ENCODE assay signal across 18 cellular contexts in genomic region chr9:136825295-136826187, GRCh38.
"Had no signal": no experiment of that assay in that cellular context is flagged by ENCODE, and none has a peak within 500 bp of the region (broad histone marks: within the 10 kb centered on the region; RNA-seq: fewer than 3 reads in every experiment).

No MANE protein-coding gene starts in this region.

- H3K9me3 Mint-ChIP-seq: activated CD4-positive, alpha-beta T cell treated with anti-CD3 and anti-CD28 coated beads, Interleukin-2, amount 10 ng/mL, durations not matched to agents 24 days and 14 days; activated CD8-positive, alpha-beta T cell treated with anti-CD3 and anti-CD28 coated beads for 36 hours; activated naive CD4-positive, alpha-beta T cell treated with anti-CD3 and anti-CD28 coated beads for 36 hours; central memory CD8-positive, alpha-beta T cell; neural progenitor cell; T-cell had no signal

- H3K27ac Mint-ChIP-seq: activated CD4-positive, alpha-beta T cell treated with anti-CD3 and anti-CD28 coated beads, Interleukin-2, amount 10 ng/mL, durations not matched to agents 24 days and 14 days; activated CD8-positive, alpha-beta T cell treated with anti-CD3 and anti-CD28 coated beads for 36 hours; activated naive CD4-positive, alpha-beta T cell treated with anti-CD3 and anti-CD28 coated beads for 36 hours; neural progenitor cell; T-cell had no signal

- H3K27ac ChIP-seq: brain microvascular endothelial cell, coronary artery, left lung, neural progenitor cell had no signal

- H3K36me3 Mint-ChIP-seq: T-cell had no signal

- H3K9me3 ChIP-seq: left lung had no signal

- ATAC-seq: activated CD8-positive, alpha-beta T cell treated with anti-CD3 and anti-CD28 coated beads for 36 hours; left lung; sciatic nerve; SK-N-SH treated with all-trans-retinoic acid at 6 μM for 48 hours; T-cell had no signal

- H3K9ac ChIP-seq: neural progenitor cell had no signal

- H3K36me3 ChIP-seq: neural progenitor cell had no signal

- H3K27me3 Mint-ChIP-seq: activated CD4-positive, alpha-beta T cell treated with anti-CD3 and anti-CD28 coated beads, Interleukin-2, amount 10 ng/mL, durations not matched to agents 24 days and 14 days; activated CD8-positive, alpha-beta T cell treated with anti-CD3 and anti-CD28 coated beads for 36 hours; central memory CD8-positive, alpha-beta T cell; T-cell had no signal

- H3K27me3 ChIP-seq: brain microvascular endothelial cell had no signal

- H3K4me3 Mint-ChIP-seq: activated CD4-positive, alpha-beta T cell treated with anti-CD3 and anti-CD28 coated beads, Interleukin-2, amount 10 ng/mL, durations not matched to agents 24 days and 14 days; activated CD8-positive, alpha-beta T cell treated with anti-CD3 and anti-CD28 coated beads for 36 hours; activated naive CD4-positive, alpha-beta T cell treated with anti-CD3 and anti-CD28 coated beads for 36 hours; central memory CD8-positive, alpha-beta T cell; neural progenitor cell; T-cell had no signal

- DNase-seq: activated CD4-positive, alpha-beta T cell treated with anti-CD3 and anti-CD28 coated beads, Interleukin-2, amount 10 ng/mL, durations not matched to agents 24 days and 14 days; activated CD8-positive, alpha-beta T cell treated with anti-CD3 and anti-CD28 coated beads for 36 hours; activated naive CD4-positive, alpha-beta T cell treated with anti-CD3 and anti-CD28 coated beads for 36 hours; activated T-cell treated with anti-CD3 and anti-CD28 coated beads, Interleukin-2, amount 50 U/mL, for 1 hour; brain microvascular endothelial cell; erythroblast; foreskin melanocyte; hypothalamus; stimulated activated CD4-positive, alpha-beta T cell treated with anti-CD3 and anti-CD28 coated beads, Interleukin-4, amount 100 ng/mL, for 1 hour; T-cell; T-helper 9 cell had no signal

- H3K4me3 ChIP-seq: coronary artery, left lung, neural progenitor cell, smooth muscle cell had no signal
